ENCODE assay signal across 11 cellular contexts in the genomic region with DNA sequence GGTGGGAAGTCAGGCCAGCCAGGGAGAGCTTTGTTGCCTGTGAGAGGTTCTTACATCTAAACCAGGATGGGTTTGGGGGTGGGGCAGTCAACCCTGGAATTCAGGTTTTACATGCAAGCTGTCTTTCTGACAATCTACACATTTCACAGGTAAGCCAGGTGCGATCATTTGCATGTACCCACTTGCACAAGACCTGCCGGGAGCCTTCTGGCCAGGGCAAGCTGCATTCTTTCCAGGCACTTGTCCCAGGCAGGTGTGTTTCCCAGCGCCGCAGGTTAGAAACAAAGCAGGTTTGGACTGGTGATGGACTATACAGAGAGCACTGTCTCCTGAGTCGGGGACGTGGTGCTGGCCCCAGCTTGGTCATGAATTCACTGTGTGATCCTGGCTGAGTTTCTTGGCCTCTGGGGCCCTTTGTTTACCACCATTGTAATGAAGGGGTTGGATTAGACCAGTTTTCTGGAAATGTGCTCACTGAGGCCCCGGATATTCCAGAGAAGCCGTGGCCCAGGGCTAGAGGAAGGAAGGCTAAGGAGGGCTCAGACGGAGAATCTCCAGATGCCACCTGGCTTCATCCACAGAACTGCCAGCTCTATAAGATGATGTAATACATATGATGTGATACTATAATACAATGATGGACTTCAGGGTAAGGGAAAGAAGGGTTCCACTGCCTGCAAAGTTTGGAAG.
A peak's percentile ranks its signal among the peaks of the same experiment; 100 is the strongest.
DNase-seq lines count a peak whose midpoint lies in the region; ATAC-seq and TF ChIP-seq lines count a peak whose summit lies in the region.
"Had no signal": no experiment of that assay in that cellular context is flagged by ENCODE, and none has a peak within 500 bp of the region (broad histone marks: within the 10 kb centered on the region; RNA-seq: fewer than 3 reads in every experiment).

No MANE protein-coding gene starts in this region.

- H3K36me3 Mint-ChIP-seq in stimulated activated effector memory CD8-positive, alpha-beta T cell treated with anti-CD3 and anti-CD28 coated beads, Interleukin-12 subunit alpha, Interleukin-12 subunit beta, amount 100 ng/mL, for 72 hours: no peaks in the 10 kb centered on the region
- no peaks in the 10 kb centered on the region for H3K36me3 Mint-ChIP-seq in activated naive CD4-positive, alpha-beta T cell treated with anti-CD3 and anti-CD28 coated beads for 36 hours (ENCODE audit: low read depth)
- H3K36me3 Mint-ChIP-seq: CD14-positive monocyte; stimulated activated memory B cell treated with anti-CD40 and anti-IgM and Interleukin-4, amounts not matched to agents 10 μg/mL and 1 μg/mL and 100 μg/mL, for 72 hours had no signal

- no peak overlapping the region for H3K27ac Mint-ChIP-seq in stimulated activated effector memory CD8-positive, alpha-beta T cell treated with anti-CD3 and anti-CD28 coated beads, Interleukin-12 subunit alpha, Interleukin-12 subunit beta, amount 100 ng/mL, for 72 hours
- no peak overlapping the region for H3K27ac Mint-ChIP-seq in activated naive CD4-positive, alpha-beta T cell treated with anti-CD3 and anti-CD28 coated beads for 36 hours
- H3K27ac Mint-ChIP-seq: activated CD4-positive, alpha-beta T cell treated with anti-CD3 and anti-CD28 coated beads, Interleukin-2, amount 10 ng/mL, durations not matched to agents 24 days and 14 days; stimulated activated memory B cell treated with anti-CD40 and anti-IgM and Interleukin-4, amounts not matched to agents 10 μg/mL and 1 μg/mL and 100 μg/mL, for 72 hours had no signal

- H3K36me3 ChIP-seq in HEK293 (ENCODE audit: control insufficient read depth in 2 of 2, insufficient read depth in 1 of 2, low read length in 2 of 2): no peaks in the 10 kb centered on the region
- H3K36me3 ChIP-seq in gastroesophageal sphincter: no peaks in the 10 kb centered on the region
- no peaks in the 10 kb centered on the region for H3K36me3 ChIP-seq in psoas muscle (ENCODE audit: insufficient read depth in 1 of 2, low read depth in 1 of 2)

- intact Hi-C loops in psoas muscle (cut with DNase I): loop anchor here in 1 of 2 donors (10.0 kb wide), 1 partner anchor 595 kb away; no protein-coding TSS in a partner anchor
- intact Hi-C loops in activated naive CD4-positive, alpha-beta T cell treated with anti-CD3 and anti-CD28 coated beads for 36 hours (cut with micrococcal nuclease): no loop called here

- CTCF ChIA-PET in HEK293 (lab: Yijun Ruan, JAX): interaction anchor here (1.2 kb wide), 1 partner anchor 19 kb away, joined by 9 read pairs; no protein-coding TSS in a partner anchor
- CTCF ChIA-PET in activated naive CD4-positive, alpha-beta T cell treated with anti-CD3 and anti-CD28 coated beads for 36 hours (lab: Charles Lee): no interaction called here

- 83% methylated on average over 3 of the region's 9 CpGs; no CpG with 5 or more reads in 1 of the 2 donors for whole genome bisulfite sequencing in gastroesophageal sphincter (ENCODE audit: low coverage in 1 of 2), 2 donors
- 80 to 88% (median 81%) methylated on average over 9 of the region's 9 CpGs for WGBS in psoas muscle, 3 donors

- DNase-seq in NCI-H510A treated with DMSO at 0.1 percent for 48 hours (lab: John Stamatoyannopoulos, UW) (peak; percentile 66), psoas muscle (no peak), AG08396 (ENCODE audit: low spot score) (no peak), cortex of kidney (lab: John Stamatoyannopoulos, UW) (no peak)
- DNase-seq in stimulated activated effector memory CD8-positive, alpha-beta T cell treated with anti-CD3 and anti-CD28 coated beads, Interleukin-12 subunit alpha, Interleukin-12 subunit beta, amount 100 ng/mL, for 72 hours (ENCODE audit: low spot score in 2 of 2): no peak
- no peak for DNase-seq in activated naive CD4-positive, alpha-beta T cell treated with anti-CD3 and anti-CD28 coated beads for 36 hours
- DNase-seq: activated CD4-positive, alpha-beta T cell treated with anti-CD3 and anti-CD28 coated beads, Interleukin-2, amount 10 ng/mL, durations not matched to agents 24 days and 14 days had no signal

- H3K27me3 ChIP-seq in gastroesophageal sphincter (no peaks in the 10 kb centered on the region), psoas muscle (ENCODE audit: insufficient read depth in 3 of 3, low read length in 2 of 3) (no peaks in the 10 kb centered on the region)

- ATAC-seq in gastroesophageal sphincter: no peak
- ATAC-seq in psoas muscle: no peak
- ATAC-seq in stimulated activated effector memory CD8-positive, alpha-beta T cell treated with anti-CD3 and anti-CD28 coated beads, Interleukin-12 subunit alpha, Interleukin-12 subunit beta, amount 100 ng/mL, for 72 hours: no peak
- ATAC-seq: stimulated activated memory B cell treated with anti-CD40 and anti-IgM and Interleukin-4, amounts not matched to agents 10 μg/mL and 1 μg/mL and 100 μg/mL, for 72 hours had no signal

- H3K9me3 Mint-ChIP-seq in stimulated activated effector memory CD8-positive, alpha-beta T cell treated with anti-CD3 and anti-CD28 coated beads, Interleukin-12 subunit alpha, Interleukin-12 subunit beta, amount 100 ng/mL, for 72 hours: no peaks in the 10 kb centered on the region
- peaks cover 2% of the 10 kb centered on the region for H3K9me3 Mint-ChIP-seq in activated naive CD4-positive, alpha-beta T cell treated with anti-CD3 and anti-CD28 coated beads for 36 hours
- H3K9me3 Mint-ChIP-seq: stimulated activated memory B cell treated with anti-CD40 and anti-IgM and Interleukin-4, amounts not matched to agents 10 μg/mL and 1 μg/mL and 100 μg/mL, for 72 hours had no signal

- H3K4me3 Mint-ChIP-seq in stimulated activated effector memory CD8-positive, alpha-beta T cell treated with anti-CD3 and anti-CD28 coated beads, Interleukin-12 subunit alpha, Interleukin-12 subunit beta, amount 100 ng/mL, for 72 hours: no peak overlapping the region
- H3K4me3 Mint-ChIP-seq in activated naive CD4-positive, alpha-beta T cell treated with anti-CD3 and anti-CD28 coated beads for 36 hours: no peak overlapping the region
- H3K4me3 Mint-ChIP-seq: activated CD4-positive, alpha-beta T cell treated with anti-CD3 and anti-CD28 coated beads, Interleukin-2, amount 10 ng/mL, durations not matched to agents 24 days and 14 days; CD14-positive monocyte; stimulated activated memory B cell treated with anti-CD40 and anti-IgM and Interleukin-4, amounts not matched to agents 10 μg/mL and 1 μg/mL and 100 μg/mL, for 72 hours had no signal

- no peak overlapping the region for H3K4me3 ChIP-seq in HEK293 (ENCODE audit: low read depth, low read length)
- H3K4me3 ChIP-seq in gastroesophageal sphincter: no peak overlapping the region
- no peak overlapping the region for H3K4me3 ChIP-seq in psoas muscle

- no peak for TF ChIP-seq EP300 in gastroesophageal sphincter (IDR thresholded peaks at IDR 0.05)

- TF ChIP-seq CTCF in HEK293 (tag by site-specific recombination; IDR thresholded peaks at IDR 0.05): no peak
- no peak for TF ChIP-seq CTCF in gastroesophageal sphincter (IDR thresholded peaks at IDR 0.05)
- TF ChIP-seq CTCF in psoas muscle (IDR thresholded peaks at IDR 0.05): no peak

- no peaks in the 10 kb centered on the region; the same call in 1 of the 2 replicates for H3K4me1 ChIP-seq in HEK293 (ENCODE audit: control insufficient read depth, insufficient read depth, low read length)
- peaks cover 3 to 71% (median 10%) of the 10 kb centered on the region in 3 donors for H3K4me1 ChIP-seq in gastroesophageal sphincter
- peaks cover 25% of the 10 kb centered on the region for H3K4me1 ChIP-seq in psoas muscle

- no peak overlapping the region for H3K27ac ChIP-seq in HEK293 (ENCODE audit: extremely low read depth, low read depth, low read length)
- peak overlapping the region; percentile 90 to 97 (median 95) for H3K27ac ChIP-seq in gastroesophageal sphincter
- peak overlapping the region; percentile 6 for H3K27ac ChIP-seq in psoas muscle

- POLR2A ChIA-PET in HEK293 (lab: Yijun Ruan, JAX): no interaction called here

- peaks cover 3% of the 10 kb centered on the region for H3K27me3 Mint-ChIP-seq in activated naive CD4-positive, alpha-beta T cell treated with anti-CD3 and anti-CD28 coated beads for 36 hours (ENCODE audit: low read depth)
- H3K27me3 Mint-ChIP-seq: activated CD4-positive, alpha-beta T cell treated with anti-CD3 and anti-CD28 coated beads, Interleukin-2, amount 10 ng/mL, durations not matched to agents 24 days and 14 days; stimulated activated memory B cell treated with anti-CD40 and anti-IgM and Interleukin-4, amounts not matched to agents 10 μg/mL and 1 μg/mL and 100 μg/mL, for 72 hours had no signal

- no peaks in the 10 kb centered on the region for H3K9me3 ChIP-seq in HEK293 (ENCODE audit: control insufficient read depth, insufficient read depth, low read depth, low read length)
- peaks cover 0 to 3% (median 0%) of the 10 kb centered on the region in 3 donors for H3K9me3 ChIP-seq in gastroesophageal sphincter
- H3K9me3 ChIP-seq in psoas muscle: no peaks in the 10 kb centered on the region

- H3K4me1 Mint-ChIP-seq in stimulated activated effector memory CD8-positive, alpha-beta T cell treated with anti-CD3 and anti-CD28 coated beads, Interleukin-12 subunit alpha, Interleukin-12 subunit beta, amount 100 ng/mL, for 72 hours: no peaks in the 10 kb centered on the region
- no peaks in the 10 kb centered on the region for H3K4me1 Mint-ChIP-seq in activated naive CD4-positive, alpha-beta T cell treated with anti-CD3 and anti-CD28 coated beads for 36 hours (ENCODE audit: low read depth)
- H3K4me1 Mint-ChIP-seq: activated CD4-positive, alpha-beta T cell treated with anti-CD3 and anti-CD28 coated beads, Interleukin-2, amount 10 ng/mL, durations not matched to agents 24 days and 14 days; CD14-positive monocyte; stimulated activated memory B cell treated with anti-CD40 and anti-IgM and Interleukin-4, amounts not matched to agents 10 μg/mL and 1 μg/mL and 100 μg/mL, for 72 hours had no signal

- TF ChIP-seq POLR2A in gastroesophageal sphincter (IDR thresholded peaks at IDR 0.05): no peak

TF ChIP-seq in HEK293, 187 proteins besides CTCF, POLR2A, EP300 and RAD21:
- TF ChIP-seq SCRT1 (tag by site-specific recombination; IDR thresholded peaks at IDR 0.05; ENCODE audit: borderline replicate concordance): no peak
- TF ChIP-seq ZNF174 (tag by site-specific recombination; IDR thresholded peaks at IDR 0.05): no peak
- no peak for TF ChIP-seq ZNF701 (tag by site-specific recombination; IDR thresholded peaks at IDR 0.05)
- 0 out of 2 replicates have a peak, but pooled peaks have one; percentile 15 for TF ChIP-seq ZNF629 (tag by site-specific recombination; IDR thresholded peaks at IDR 0.05)
- TF ChIP-seq, protein P1, sequence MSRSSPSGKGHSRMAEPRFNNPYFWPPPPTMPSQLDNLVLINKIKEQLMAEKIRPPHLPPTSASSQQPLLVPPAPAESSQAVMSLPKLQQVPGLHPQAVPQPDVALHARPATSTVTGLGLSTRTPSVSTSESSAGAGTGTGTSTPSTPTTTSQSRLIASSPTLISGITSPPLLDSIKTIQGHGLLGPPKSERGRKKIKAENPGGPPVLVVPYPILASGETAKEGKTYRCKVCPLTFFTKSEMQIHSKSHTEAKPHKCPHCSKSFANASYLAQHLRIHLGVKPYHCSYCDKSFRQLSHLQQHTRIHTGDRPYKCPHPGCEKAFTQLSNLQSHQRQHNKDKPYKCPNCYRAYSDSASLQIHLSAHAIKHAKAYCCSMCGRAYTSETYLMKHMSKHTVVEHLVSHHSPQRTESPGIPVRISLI (tag by site-specific recombination; IDR thresholded peaks at IDR 0.05): no peak
